Comparison of ENCODE assay signal across 8 cellular contexts in genomic region chr6:26273673-26274595, GRCh38.
DNase-seq lines count a peak whose midpoint lies in the region; ATAC-seq and TF ChIP-seq lines count a peak whose summit lies in the region.

No MANE protein-coding gene starts in this region.

- DNase-seq in NCI-H1105 treated with DMSO at 0.1 percent for 48 hours (lab: John Stamatoyannopoulos, UW), result peak; percentile 40
- DNase-seq in NCI-H1105 (lab: John Stamatoyannopoulos, UW), result no peak
- DNase-seq in SJSA1 (ENCODE audit: low read depth in 1 of 2, low spot score in 2 of 2), result peak in 1 of 2 experiments; percentile 69
- DNase-seq in stimulated activated naive CD8-positive, alpha-beta T cell treated with anti-CD3 and anti-CD28 coated beads, Interleukin-15, Interleukin-2, amounts not matched to agents 100 U/mL and 50 U/mL, for 24 hours, result no peak
- DNase-seq in T-helper 9 cell, result no peak

- H3K27ac ChIP-seq in SJSA1, result peak overlapping the region; percentile 58
- peak overlapping the region; percentile 85 to 92 (median 88) for H3K27ac ChIP-seq in gastroesophageal sphincter

- no peak for TF ChIP-seq EP300 in gastroesophageal sphincter (IDR thresholded peaks at IDR 0.05)

- ATAC-seq in gastroesophageal sphincter (no peak), HG02798 (IDR thresholded peaks at IDR 0.05; ENCODE audit: poor library complexity, unreplicated experiment) (no peak), GM18867 (IDR thresholded peaks at IDR 0.05; ENCODE audit: unreplicated experiment) (no peak)
- ATAC-seq in stimulated activated naive CD8-positive, alpha-beta T cell treated with anti-CD3 and anti-CD28 coated beads, Interleukin-15, Interleukin-2, amounts not matched to agents 100 U/mL and 50 U/mL, for 24 hours, result peak; percentile 5

- H3K27me3 ChIP-seq in SJSA1 (replicated peaks), result no peaks in the 10 kb centered on the region
- peaks cover 61% of the 10 kb centered on the region for H3K27me3 ChIP-seq in gastroesophageal sphincter

- WGBS in gastroesophageal sphincter (ENCODE audit: low coverage in 1 of 2), 2 donors, result 5 to 8% methylated on average over 19 to 21 of the region's 21 CpGs

- H3K9me3 ChIP-seq in SJSA1 (replicated peaks) (no peaks in the 10 kb centered on the region), gastroesophageal sphincter (no peaks in the 10 kb centered on the region)

- H3K4me1 ChIP-seq in SJSA1 (replicated peaks) (peaks cover 19% of the 10 kb centered on the region), gastroesophageal sphincter (peaks cover 0 to 34% (median 4%) of the 10 kb centered on the region in 3 donors)

- no peak for TF ChIP-seq CTCF in gastroesophageal sphincter (IDR thresholded peaks at IDR 0.05)

- H3K36me3 ChIP-seq in SJSA1 (0 out of 2 replicates have a peak, but pooled peaks cover 3% of the 10 kb centered on the region), gastroesophageal sphincter (no peaks in the 10 kb centered on the region)

- H3K4me3 ChIP-seq in SJSA1 (peak overlapping the region; percentile 52), gastroesophageal sphincter (peak overlapping the region; percentile 53 to 79)

- no peak for TF ChIP-seq POLR2A in gastroesophageal sphincter (IDR thresholded peaks at IDR 0.05)
